ENCODE assay signal across 8 cellular contexts in the genomic region with DNA sequence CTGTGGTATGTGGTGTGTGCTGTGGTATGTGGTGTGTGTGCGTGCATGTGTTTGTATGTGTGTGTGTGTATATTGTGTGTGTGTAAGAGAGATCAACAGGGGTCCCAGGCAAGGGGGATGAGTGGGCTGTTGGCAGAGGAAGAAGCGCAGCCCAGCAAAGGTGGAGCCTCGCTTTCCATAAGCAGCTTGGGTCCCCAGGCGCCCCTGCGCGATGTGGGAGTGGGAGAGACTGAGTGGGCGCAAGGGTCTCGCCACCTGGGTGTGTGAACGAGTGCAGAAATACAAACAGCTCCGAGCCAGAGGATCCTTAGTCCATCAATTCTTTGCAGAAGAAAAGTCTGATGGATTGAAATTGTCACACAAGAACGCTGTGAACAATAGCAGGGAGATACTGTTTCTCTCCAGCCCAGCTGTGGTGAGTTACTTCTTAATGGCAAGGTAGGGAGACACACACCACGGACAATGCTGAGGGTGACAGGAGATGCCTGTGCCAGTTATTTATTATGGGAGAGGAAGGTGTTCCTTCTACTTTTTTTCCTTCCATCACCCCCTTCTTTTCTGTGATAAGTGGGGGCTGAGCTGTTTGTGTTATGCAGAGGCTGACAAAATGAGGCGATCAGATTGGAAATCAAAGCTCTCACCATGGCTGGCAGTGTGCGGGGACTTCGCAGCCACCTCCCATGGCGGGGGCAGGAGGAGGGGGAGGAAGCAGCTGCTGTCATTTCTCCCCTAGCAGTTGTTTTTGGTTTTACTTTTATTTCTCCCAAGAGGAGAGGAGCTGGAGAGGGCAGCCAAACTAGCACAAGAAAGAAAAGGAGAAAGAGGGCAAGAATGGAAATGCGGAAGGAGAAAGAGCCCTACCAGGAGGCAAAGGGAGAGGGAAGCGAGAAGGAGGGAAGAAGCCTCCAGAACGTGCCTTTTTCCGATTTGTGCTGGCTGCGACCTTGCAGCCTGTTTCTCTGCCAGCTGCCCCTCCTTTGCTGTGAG.
DNase-seq lines count a peak whose midpoint lies in the region; ATAC-seq and TF ChIP-seq lines count a peak whose summit lies in the region.

No MANE protein-coding gene starts in this region.

- TF ChIP-seq CTCF in AG04450 (IDR thresholded peaks at IDR 0.05; ENCODE audit: low read depth, low read length) (no peak), PC-3 (conservative IDR thresholded peaks at IDR 0.05; ENCODE audit: low read depth, low read length) (no peak), glutamatergic neuron (IDR thresholded peaks at IDR 0.05; ENCODE audit: partially characterized antibody, unreplicated experiment) (peak; percentile 62)

- 18 to 22% methylated on average over 21 of the region's 21 CpGs for WGBS in GM23248 (ENCODE audit: low coverage in 1 of 2, low lambda C conversion rate in 2 of 2, missing lambda C conversion rate in 2 of 2), 2 experiments

- H3K27ac ChIP-seq in AG04450 (ENCODE audit: low read depth, low read length): peak overlapping the region; percentile 47
- peak overlapping the region; percentile 60 for H3K27ac ChIP-seq in GM23248
- no peak overlapping the region for H3K27ac ChIP-seq in PC-3 (ENCODE audit: low read length)

- H3K27me3 ChIP-seq in AG04450 (ENCODE audit: control insufficient read depth, insufficient read depth, low read length) (no peaks in the 10 kb centered on the region), GM23248 (replicated peaks; ENCODE audit: insufficient read depth) (no peaks in the 10 kb centered on the region), PC-3 (ENCODE audit: low read length) (no peaks in the 10 kb centered on the region)

- H3K9me2 ChIP-seq in GM23248 (ENCODE audit: insufficient read depth): no peaks in the 10 kb centered on the region
- H3K9me2 ChIP-seq in PC-3 (replicated peaks; ENCODE audit: low read length): no peaks in the 10 kb centered on the region

- H3K27me3 Mint-ChIP-seq in glutamatergic neuron (ENCODE audit: unreplicated experiment): peaks cover 3% of the 10 kb centered on the region

- peaks cover 7% of the 10 kb centered on the region for H3K4me1 Mint-ChIP-seq in glutamatergic neuron (ENCODE audit: low read depth, unreplicated experiment)

- POLR2A ChIA-PET in AG04450 (lab: Yijun Ruan, JAX) (interaction anchor here (1.0 to 1.9 kb wide), 3 partner anchors 15 to 215 kb away, joined by 5 to 12 read pairs (median 11); no protein-coding TSS in a partner anchor), PC-3 (lab: Charles Lee; ENCODE audit: unreplicated experiment) (interaction anchor here (1.3 kb wide), 1 partner anchor 14 kb away, joined by 5 read pairs; no protein-coding TSS in a partner anchor)

- ATAC-seq in PC-3: peak; percentile 38
- ATAC-seq in HG03469 (IDR thresholded peaks at IDR 0.05; ENCODE audit: unreplicated experiment): no peak

- 0 out of 2 replicates have a peak, but pooled peaks cover 3% of the 10 kb centered on the region for H3K79me2 ChIP-seq in GM23248 (ENCODE audit: insufficient read depth)
- no peaks in the 10 kb centered on the region for H3K79me2 ChIP-seq in PC-3 (ENCODE audit: low read length)

- H3K4me1 ChIP-seq in GM23248 (ENCODE audit: insufficient read depth) (peaks cover 17% of the 10 kb centered on the region), PC-3 (ENCODE audit: insufficient read depth, low read length) (peaks cover 8% of the 10 kb centered on the region)

- DNase-seq in AG04450 (ENCODE audit: low read depth, low spot score) (no peak), GM23248 (peak; percentile 74), PC-3 (peak; percentile 11), glutamatergic neuron (peak; percentile 56), skeletal muscle cell (ENCODE audit: low read depth) (peak; percentile 54), hippocampal formation (lab: John Stamatoyannopoulos, UW) (no peak), NCI-H526 treated with DMSO at 0.1 percent for 48 hours (lab: John Stamatoyannopoulos, UW) (no peak)

- H3K4me3 ChIP-seq in AG04450 (ENCODE audit: low read depth, low read length) (peak overlapping the region; percentile 45), GM23248 (peak overlapping the region; percentile 65), PC-3 (ENCODE audit: low read length) (0 out of 2 replicates have a peak overlapping the region, but pooled peaks have one; percentile 21), skeletal muscle cell (ENCODE audit: low read depth, low read length) (peak overlapping the region; percentile 41)

- intact Hi-C loops in PC-3 (cut with micrococcal nuclease): loop anchor here (5.0 kb wide), 1 partner anchor 204 kb away; no protein-coding TSS in a partner anchor

- in situ Hi-C loops in GM23248 (cut with MboI): loop anchor here (10.0 kb wide), 3 partner anchors 201 to 391 kb away; no protein-coding TSS in a partner anchor

- H3K4me2 ChIP-seq in GM23248 (ENCODE audit: unreplicated experiment): peak overlapping the region; percentile 86
- peak overlapping the region; percentile 30; the same call in 1 of the 2 replicates for H3K4me2 ChIP-seq in PC-3 (ENCODE audit: low read length)

- H4K20me1 ChIP-seq in GM23248 (ENCODE audit: insufficient read depth) (no peaks in the 10 kb centered on the region), PC-3 (ENCODE audit: low read length) (no peaks in the 10 kb centered on the region)

- no peaks in the 10 kb centered on the region for H3K36me3 Mint-ChIP-seq in glutamatergic neuron (ENCODE audit: unreplicated experiment)

- H3K9ac ChIP-seq in GM23248: peak overlapping the region; percentile 74
- H3K9ac ChIP-seq in PC-3 (ENCODE audit: low read length): 0 out of 2 replicates have a peak overlapping the region, but pooled peaks have one; percentile 3

- CTCF ChIA-PET in AG04450 (lab: Charles Lee) (interaction anchor here (0.6 to 4.5 kb wide), 74 partner anchors 8 to 1070 kb away, joined by 3 to 250 read pairs (median 6); no protein-coding TSS in a partner anchor), PC-3 (lab: Charles Lee) (interaction anchor here (1.3 to 1.6 kb wide), 2 partner anchors 258 to 378 kb away, joined by 5 to 9 read pairs; no protein-coding TSS in a partner anchor)

- H3K27ac Mint-ChIP-seq in glutamatergic neuron (ENCODE audit: unreplicated experiment): no peak overlapping the region

- H2AFZ ChIP-seq in GM23248: peak overlapping the region; percentile 82
- peak overlapping the region; percentile 68 for H2AFZ ChIP-seq in PC-3 (ENCODE audit: low read length)

- no peaks in the 10 kb centered on the region for H3K9me3 Mint-ChIP-seq in glutamatergic neuron (ENCODE audit: unreplicated experiment)

- H3K9me3 ChIP-seq in AG04450 (ENCODE audit: control insufficient read depth, insufficient read depth, low read length): no peaks in the 10 kb centered on the region; the same call in 1 of the 2 replicates
- H3K9me3 ChIP-seq in GM23248 (ENCODE audit: low read depth): no peaks in the 10 kb centered on the region
- no peaks in the 10 kb centered on the region; the same call in 1 of the 2 replicates for H3K9me3 ChIP-seq in PC-3 (ENCODE audit: low read length)

- H3F3A ChIP-seq in GM23248 (ENCODE audit: insufficient read depth): peaks cover 17% of the 10 kb centered on the region
- H3F3A ChIP-seq in PC-3 (ENCODE audit: low read length, unreplicated experiment): no peaks in the 10 kb centered on the region

- H3K4me3 Mint-ChIP-seq in glutamatergic neuron (ENCODE audit: unreplicated experiment): no peak overlapping the region

- no TSS peak for BruUV-seq in PC-3 (replicated peaks; lab: Mats Ljungman, UMichigan)

- no peaks in the 10 kb centered on the region for H3K36me3 ChIP-seq in GM23248 (ENCODE audit: low read depth)
- no peaks in the 10 kb centered on the region for H3K36me3 ChIP-seq in PC-3 (ENCODE audit: low read depth, low read length)

Comparison
In these comparisons a context has a peak if more than half of its experiments do, and no peak if none do; other contexts are left out.
1. DNase-seq: peak in GM23248 (single experiment), PC-3 (single experiment), glutamatergic neuron (single experiment) and skeletal muscle cell (single experiment); none in AG04450 (single experiment), hippocampal formation (0 of 2) and NCI-H526 treated with DMSO at 0.1 percent for 48 hours (single experiment).
2. Peak in every context shown above with its lines, with median percentiles within 50 percentile points of each other: H3K4me3 ChIP-seq.